8 cellular contexts compared by ENCODE assay signal in the genomic region with DNA sequence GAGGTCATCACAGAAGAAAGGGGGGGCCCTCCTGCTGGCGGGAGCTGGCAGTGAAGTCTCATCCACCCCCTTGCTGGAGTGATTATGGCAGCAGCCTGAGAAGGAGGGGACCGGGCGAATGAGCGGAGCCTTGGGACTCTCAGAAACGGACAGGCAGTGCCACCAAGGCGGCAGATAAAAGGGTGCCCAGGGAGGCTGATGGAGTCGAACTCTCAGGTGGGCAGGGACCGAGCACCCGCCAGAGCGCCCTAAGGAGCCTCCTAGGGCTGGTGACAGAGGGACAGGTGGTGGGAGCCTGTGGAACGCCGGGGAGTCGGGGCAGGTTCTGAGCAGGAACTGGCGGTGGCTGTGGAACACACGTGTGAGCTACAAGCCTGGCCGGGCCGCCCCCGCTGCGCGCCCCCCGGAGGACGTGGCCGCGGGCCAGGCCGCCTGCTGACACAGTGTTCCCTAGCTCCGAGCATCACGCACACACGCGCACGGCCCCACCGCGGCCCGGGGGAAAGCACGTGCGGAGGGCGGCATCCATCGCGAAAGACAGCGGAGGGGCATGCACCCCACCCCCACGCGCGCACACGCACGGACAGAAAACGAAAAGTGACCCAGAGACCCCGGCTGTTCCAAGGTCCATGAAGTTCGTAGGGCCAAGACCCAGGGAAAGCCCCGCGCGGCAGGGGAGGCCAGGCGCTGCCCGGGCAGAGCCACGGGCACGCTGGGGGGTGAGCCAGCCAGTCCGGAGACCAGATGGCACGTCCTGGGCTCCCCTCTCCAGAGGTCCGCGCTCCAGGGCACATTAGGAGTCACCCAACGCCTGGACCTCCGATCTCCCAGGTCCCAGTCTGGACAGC. TPM values are rescaled to one million over a fixed set of nuclear protein-coding genes. Genes with fewer than 3 reads are reported as not detected.
DNase-seq lines count a peak whose midpoint lies in the region; ATAC-seq and TF ChIP-seq lines count a peak whose summit lies in the region.

No MANE protein-coding gene starts in this region.

- H3K9me3 Mint-ChIP-seq in osteocyte (ENCODE audit: unreplicated experiment): no peaks in the 10 kb centered on the region

- DNase-seq in SIG-M5 treated with dmso at 0.1 percent for 504 hours (lab: John Stamatoyannopoulos, UW; ENCODE audit: unreplicated experiment): peak; percentile 46
- DNase-seq in SIG-M5 (lab: John Stamatoyannopoulos, UW): no peak
- peak; percentile 58 for DNase-seq in NCI-H146 treated with DMSO at 0.1 percent for 48 hours (lab: John Stamatoyannopoulos, UW; ENCODE audit: unreplicated experiment)
- DNase-seq in activated T-cell treated with anti-CD3 and anti-CD28 coated beads for 48 hours (ENCODE audit: low read depth): peak; percentile 55
- peak in 1 of 2 donors; percentile 23 for DNase-seq in foreskin keratinocyte
- DNase-seq in osteocyte (ENCODE audit: extremely low spot score, unreplicated experiment): peak; percentile 91

- ATAC-seq in HG02678 (IDR thresholded peaks at IDR 0.05; ENCODE audit: unreplicated experiment) (peak; percentile 31), foreskin keratinocyte (peak; percentile 54)

- H3K4me3 ChIP-seq in urinary bladder (ENCODE audit: low read depth, low read length): peak overlapping the region; percentile 41

- no peaks in the 10 kb centered on the region for H3K27me3 Mint-ChIP-seq in osteocyte (ENCODE audit: unreplicated experiment)

- H3K36me3 Mint-ChIP-seq in osteocyte (ENCODE audit: unreplicated experiment): peaks cover 6% of the 10 kb centered on the region

- 1% methylated on average over 60 of the region's 60 CpGs for WGBS in urinary bladder

- H3K27me3 ChIP-seq in foreskin keratinocyte: peaks cover 12% of the 10 kb centered on the region

- H3K4me1 Mint-ChIP-seq in osteocyte (ENCODE audit: unreplicated experiment): peaks cover 44% of the 10 kb centered on the region

- peak overlapping the region; percentile 77 for H3K27ac Mint-ChIP-seq in osteocyte (ENCODE audit: unreplicated experiment)

- no peak overlapping the region for H3K27ac ChIP-seq in foreskin keratinocyte
- H3K27ac ChIP-seq in urinary bladder (ENCODE audit: low read depth): no peak overlapping the region

- H3K4me1 ChIP-seq in foreskin keratinocyte: peaks cover 15% of the 10 kb centered on the region
- H3K4me1 ChIP-seq in urinary bladder (ENCODE audit: insufficient read depth): no peaks in the 10 kb centered on the region

- H3K36me3 ChIP-seq in urinary bladder (ENCODE audit: insufficient read depth): no peaks in the 10 kb centered on the region

- H3K4me3 Mint-ChIP-seq in osteocyte (ENCODE audit: unreplicated experiment): peak overlapping the region; percentile 78

- TF ChIP-seq CTCF in foreskin keratinocyte (conservative IDR thresholded peaks at IDR 0.05) (no peak), osteocyte (IDR thresholded peaks at IDR 0.05) (no peak)

RNA-seq across cellular contexts. Expression of gene VWCE, which starts 1.0 kb away (rescaled TPM):
- total RNA-seq in foreskin keratinocyte (0.25 and 0.48 TPM in 2 replicates), osteocyte (8.8 and 10.7 TPM in 2 replicates), urinary bladder (0.63 TPM)
- polyA plus RNA-seq in foreskin keratinocyte (0.46 and 0.48 TPM in 2 replicates), urinary bladder (0.67 TPM)

RNA-seq across cellular contexts. Expression of gene DDB1, which starts 38.8 kb away (rescaled TPM):
- total RNA-seq in foreskin keratinocyte (188 and 189 TPM in 2 replicates), osteocyte (259 and 266 TPM in 2 replicates), urinary bladder (136 TPM)
- polyA plus RNA-seq in foreskin keratinocyte (144 and 146 TPM in 2 replicates), urinary bladder (109 TPM)

RNA-seq across cellular contexts. Expression of gene TKFC, which starts 38.9 kb away (rescaled TPM):
- total RNA-seq in foreskin keratinocyte (26.2 and 26.6 TPM in 2 replicates), osteocyte (41.7 and 46.3 TPM in 2 replicates), urinary bladder (8.3 TPM)
- polyA plus RNA-seq in foreskin keratinocyte (31.4 and 32.4 TPM in 2 replicates), urinary bladder (27.6 TPM)

RNA-seq across cellular contexts. Expression of gene PGA5, which starts 53.1 kb away (rescaled TPM):
- total RNA-seq in foreskin keratinocyte (not detected in 2 replicates), osteocyte (not detected in 2 replicates), urinary bladder (0.69 TPM)
- polyA plus RNA-seq in foreskin keratinocyte (not detected in 2 replicates), urinary bladder (0.38 TPM)
